Comparison of ENCODE assay signal across 8 cellular contexts in genomic region chr15:80099662-80100061, GRCh38. TPM values are rescaled to one million over a fixed set of nuclear protein-coding genes. Genes with fewer than 3 reads are reported as not detected.
DNase-seq lines count a peak whose midpoint lies in the region; ATAC-seq and TF ChIP-seq lines count a peak whose summit lies in the region.
"Not testable (repeated sequence)": the region's sequence is repeated elsewhere in the genome, so short reads cannot be mapped to it uniquely, and the experiment has no call there.

No MANE protein-coding gene starts in this region.

- peak overlapping the region; percentile 19 to 21 for H3K4me3 Mint-ChIP-seq in stimulated activated naive B cell treated with anti-CD40 and anti-IgM and Interleukin-4, amounts not matched to agents 10 μg/mL and 1 μg/mL and 100 μg/mL, for 72 hours

- not testable (repeated sequence) for H3K27ac ChIP-seq in SK-N-SH (ENCODE audit: low read depth in 2 of 2, low read length in 1 of 2)

- ATAC-seq in GM18909 (IDR thresholded peaks at IDR 0.05; ENCODE audit: poor library complexity, unreplicated experiment) (peak; percentile 76), GM19467 (IDR thresholded peaks at IDR 0.05; ENCODE audit: unreplicated experiment) (peak; percentile 67), GM21717 (IDR thresholded peaks at IDR 0.05; ENCODE audit: unreplicated experiment) (peak; percentile 77), HG02938 (IDR thresholded peaks at IDR 0.05; ENCODE audit: unreplicated experiment) (peak; percentile 71), HG03354 (IDR thresholded peaks at IDR 0.05; ENCODE audit: poor library complexity, severe bottlenecking, unreplicated experiment) (peak; percentile 78)
- ATAC-seq in stimulated activated naive B cell treated with anti-CD40 and anti-IgM and Interleukin-4, amounts not matched to agents 10 μg/mL and 1 μg/mL and 100 μg/mL, for 72 hours (replicated peaks) = peak in 1 of 2 donors; percentile 45

- CTCF ChIA-PET in SK-N-SH (lab: Yijun Ruan, JAX) = not testable (repeated sequence)

- peaks cover 21 to 30% of the 10 kb centered on the region in 2 donors for H3K4me1 Mint-ChIP-seq in stimulated activated naive B cell treated with anti-CD40 and anti-IgM and Interleukin-4, amounts not matched to agents 10 μg/mL and 1 μg/mL and 100 μg/mL, for 72 hours

- not testable (repeated sequence) for TF ChIP-seq RAD21 in SK-N-SH (IDR thresholded peaks at IDR 0.05; ENCODE audit: low read length)

- 95% methylated on average over 6 of the region's 6 CpGs for WGBS in SK-N-SH (ENCODE audit: low lambda C conversion rate)

- H3K9ac ChIP-seq in SK-N-SH = not testable (repeated sequence)

- peaks cover 32% of the 10 kb centered on the region for H4K20me1 ChIP-seq in SK-N-SH (ENCODE audit: insufficient read depth)

- in situ Hi-C loops in GM13976 (cut with MboI; ENCODE audit: low sequenced_read_pairs, unreplicated experiment) = not testable (repeated sequence)

- H3F3A ChIP-seq in SK-N-SH (replicated peaks; ENCODE audit: insufficient read depth) = not testable (repeated sequence)

- not testable (repeated sequence) for H3K27me3 ChIP-seq in SK-N-SH (ENCODE audit: insufficient read depth)

- not testable (repeated sequence) for TF ChIP-seq CTCF in GM13976 (IDR thresholded peaks at IDR 0.05; ENCODE audit: borderline replicate concordance, control extremely low read depth, extremely low read depth, insufficient read depth, missing control alignments); SK-N-SH (IDR thresholded peaks at IDR 0.05)

- H3K9me2 ChIP-seq in SK-N-SH = not testable (repeated sequence)

- not testable (repeated sequence) for H3K36me3 ChIP-seq in SK-N-SH (replicated peaks in 1 of 2; ENCODE audit: control insufficient read depth in 1 of 2, insufficient read depth in 2 of 2, low read length in 1 of 2)

- POLR2A ChIA-PET in SK-N-SH (lab: Yijun Ruan, JAX) = not testable (repeated sequence)

- peak; percentile 36 for DNase-seq in GM13976 (ENCODE audit: low spot score)
- not testable (repeated sequence) for DNase-seq in SK-N-SH; stimulated activated naive B cell treated with anti-CD40 and anti-IgM and Interleukin-4, amounts not matched to agents 10 μg/mL and 1 μg/mL and 100 μg/mL, for 72 hours

- TF ChIP-seq EP300 in SK-N-SH (IDR thresholded peaks at IDR 0.05; ENCODE audit: borderline replicate concordance in 1 of 2, low read depth in 1 of 2, low read length in 1 of 2) = not testable (repeated sequence)

- H3K9me3 Mint-ChIP-seq in stimulated activated naive B cell treated with anti-CD40 and anti-IgM and Interleukin-4, amounts not matched to agents 10 μg/mL and 1 μg/mL and 100 μg/mL, for 72 hours = not testable (repeated sequence)

- peak overlapping the region; percentile 22 for H3K27ac Mint-ChIP-seq in stimulated activated naive B cell treated with anti-CD40 and anti-IgM and Interleukin-4, amounts not matched to agents 10 μg/mL and 1 μg/mL and 100 μg/mL, for 72 hours

- H2AFZ ChIP-seq in SK-N-SH (ENCODE audit: low read depth) = not testable (repeated sequence)

- not testable (repeated sequence) for H3K4me3 ChIP-seq in SK-N-SH (ENCODE audit: low read depth in 2 of 2, low read length in 1 of 2)

- H3K9me3 ChIP-seq in SK-N-SH = not testable (repeated sequence)

- not testable (repeated sequence) for H3K27me3 Mint-ChIP-seq in stimulated activated naive B cell treated with anti-CD40 and anti-IgM and Interleukin-4, amounts not matched to agents 10 μg/mL and 1 μg/mL and 100 μg/mL, for 72 hours

- peaks cover 5 to 14% of the 10 kb centered on the region in 2 experiments for H3K4me1 ChIP-seq in SK-N-SH (ENCODE audit: control insufficient read depth in 1 of 2, insufficient read depth in 2 of 2, low read depth in 1 of 2, low read length in 1 of 2)

- H3K36me3 Mint-ChIP-seq in stimulated activated naive B cell treated with anti-CD40 and anti-IgM and Interleukin-4, amounts not matched to agents 10 μg/mL and 1 μg/mL and 100 μg/mL, for 72 hours = peaks cover 2 to 15% of the 10 kb centered on the region in 2 donors

- H3K4me2 ChIP-seq in SK-N-SH = peak overlapping the region; percentile 10; the same call in 1 of the 2 replicates

- H3K79me2 ChIP-seq in SK-N-SH (ENCODE audit: insufficient read depth) = peaks cover 62% of the 10 kb centered on the region; the same call in 1 of the 2 replicates

RNA-seq across cellular contexts. Expression of gene ZFAND6, which starts 40.2 kb away (rescaled TPM):
- polyA plus RNA-seq in SK-N-SH (2012; rRNA removed) = 90.1 and 114 TPM in 2 replicates
- 102 and 118 TPM in 2 replicates for polyA plus RNA-seq in SK-N-SH (2012; cell fraction: cytosol; rRNA removed)
- 25.1 and 65.9 TPM in 2 replicates for polyA plus RNA-seq in SK-N-SH (2012; cell fraction: nucleus; rRNA removed)

RNA-seq across cellular contexts. Expression of gene FAH, which starts 53.1 kb away (rescaled TPM):
- 34.9 and 36.9 TPM in 2 replicates for polyA plus RNA-seq in SK-N-SH (2012; rRNA removed)
- 24.4 and 27.8 TPM in 2 replicates for polyA plus RNA-seq in SK-N-SH (2012; cell fraction: cytosol; rRNA removed)
- polyA plus RNA-seq in SK-N-SH (2012; cell fraction: nucleus; rRNA removed) = 64.1 and 93.9 TPM in 2 replicates
